In the genomic region with DNA sequence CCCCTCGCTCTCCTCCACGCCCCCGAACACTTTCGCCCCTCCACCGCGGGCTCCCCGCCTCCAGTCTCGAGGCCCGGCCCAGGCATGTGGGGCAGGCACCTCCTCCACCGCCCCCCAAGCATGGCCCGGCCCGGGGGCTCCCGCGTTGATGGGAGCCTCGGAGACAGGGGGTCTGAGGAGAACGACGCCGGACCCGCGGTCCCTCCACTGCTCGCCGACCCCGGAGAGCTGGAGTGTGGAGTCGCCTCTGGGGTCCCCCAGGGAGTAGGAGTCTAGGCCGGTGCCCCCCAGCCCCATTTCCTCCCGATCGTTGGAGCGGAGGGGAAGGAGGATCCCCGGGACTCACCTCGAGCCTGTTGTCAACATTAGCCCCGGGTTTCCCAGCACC, we compare ENCODE assay signal across 1 cellular context.
TF ChIP-seq lines count a peak whose summit lies in the region.

No MANE protein-coding gene starts in this region.

TF ChIP-seq in K562, 482 proteins besides CTCF, POLR2A, EP300 and RAD21 (continued from another document):
- TF ChIP-seq MYC (IDR thresholded peaks at IDR 0.05; ENCODE audit: low read depth, low read length), result no peak; the same call in 1 of the 2 replicates
- TF ChIP-seq MYC (CRISPR knock-in tag; IDR thresholded peaks at IDR 0.05; ENCODE audit: borderline replicate concordance, low read depth), result peak; percentile 54; the same call in 1 of the 2 replicates
- TF ChIP-seq STAG1 (CRISPR knock-in tag; IDR thresholded peaks at IDR 0.05; ENCODE audit: borderline replicate concordance), result no peak
- TF ChIP-seq NCOA6 (IDR thresholded peaks at IDR 0.05), result no peak
- no peak for TF ChIP-seq ZNF24 (IDR thresholded peaks at IDR 0.05)
- no peak for TF ChIP-seq PTBP1 (IDR thresholded peaks at IDR 0.05; ENCODE audit: low read depth, low read length)
- peak; percentile 56; the same call in 1 of the 2 replicates for TF ChIP-seq POLR2AphosphoS5 (IDR thresholded peaks at IDR 0.05; ENCODE audit: control insufficient read depth, insufficient read depth, low read depth, low read length)
- TF ChIP-seq DNMT1 (IDR thresholded peaks at IDR 0.05), result no peak
- TF ChIP-seq, protein P1, sequence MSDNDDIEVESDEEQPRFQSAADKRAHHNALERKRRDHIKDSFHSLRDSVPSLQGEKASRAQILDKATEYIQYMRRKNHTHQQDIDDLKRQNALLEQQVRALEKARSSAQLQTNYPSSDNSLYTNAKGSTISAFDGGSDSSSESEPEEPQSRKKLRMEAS (CRISPR knock-in tag; IDR thresholded peaks at IDR 0.05), result peak; percentile 55; the same call in 1 of the 2 replicates
- TF ChIP-seq, protein P2, sequence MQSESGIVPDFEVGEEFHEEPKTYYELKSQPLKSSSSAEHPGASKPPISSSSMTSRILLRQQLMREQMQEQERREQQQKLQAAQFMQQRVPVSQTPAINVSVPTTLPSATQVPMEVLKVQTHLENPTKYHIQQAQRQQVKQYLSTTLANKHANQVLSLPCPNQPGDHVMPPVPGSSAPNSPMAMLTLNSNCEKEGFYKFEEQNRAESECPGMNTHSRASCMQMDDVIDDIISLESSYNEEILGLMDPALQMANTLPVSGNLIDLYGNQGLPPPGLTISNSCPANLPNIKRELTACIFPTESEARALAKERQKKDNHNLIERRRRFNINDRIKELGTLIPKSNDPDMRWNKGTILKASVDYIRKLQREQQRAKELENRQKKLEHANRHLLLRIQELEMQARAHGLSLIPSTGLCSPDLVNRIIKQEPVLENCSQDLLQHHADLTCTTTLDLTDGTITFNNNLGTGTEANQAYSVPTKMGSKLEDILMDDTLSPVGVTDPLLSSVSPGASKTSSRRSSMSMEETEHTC (IDR thresholded peaks at IDR 0.05), result no peak
- TF ChIP-seq, protein P3, sequence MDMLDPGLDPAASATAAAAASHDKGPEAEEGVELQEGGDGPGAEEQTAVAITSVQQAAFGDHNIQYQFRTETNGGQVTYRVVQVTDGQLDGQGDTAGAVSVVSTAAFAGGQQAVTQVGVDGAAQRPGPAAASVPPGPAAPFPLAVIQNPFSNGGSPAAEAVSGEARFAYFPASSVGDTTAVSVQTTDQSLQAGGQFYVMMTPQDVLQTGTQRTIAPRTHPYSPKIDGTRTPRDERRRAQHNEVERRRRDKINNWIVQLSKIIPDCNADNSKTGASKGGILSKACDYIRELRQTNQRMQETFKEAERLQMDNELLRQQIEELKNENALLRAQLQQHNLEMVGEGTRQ (CRISPR knock-in tag; IDR thresholded peaks at IDR 0.05), result 0 out of 2 replicates have a peak, but pooled peaks have one; percentile 3
- TF ChIP-seq, protein P4, sequence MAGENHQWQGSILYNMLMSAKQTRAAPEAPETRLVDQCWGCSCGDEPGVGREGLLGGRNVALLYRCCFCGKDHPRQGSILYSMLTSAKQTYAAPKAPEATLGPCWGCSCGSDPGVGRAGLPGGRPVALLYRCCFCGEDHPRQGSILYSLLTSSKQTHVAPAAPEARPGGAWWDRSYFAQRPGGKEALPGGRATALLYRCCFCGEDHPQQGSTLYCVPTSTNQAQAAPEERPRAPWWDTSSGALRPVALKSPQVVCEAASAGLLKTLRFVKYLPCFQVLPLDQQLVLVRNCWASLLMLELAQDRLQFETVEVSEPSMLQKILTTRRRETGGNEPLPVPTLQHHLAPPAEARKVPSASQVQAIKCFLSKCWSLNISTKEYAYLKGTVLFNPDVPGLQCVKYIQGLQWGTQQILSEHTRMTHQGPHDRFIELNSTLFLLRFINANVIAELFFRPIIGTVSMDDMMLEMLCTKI (IDR thresholded peaks at IDR 0.05; ENCODE audit: partially characterized antibody), result no peak
- TF ChIP-seq, protein P5, sequence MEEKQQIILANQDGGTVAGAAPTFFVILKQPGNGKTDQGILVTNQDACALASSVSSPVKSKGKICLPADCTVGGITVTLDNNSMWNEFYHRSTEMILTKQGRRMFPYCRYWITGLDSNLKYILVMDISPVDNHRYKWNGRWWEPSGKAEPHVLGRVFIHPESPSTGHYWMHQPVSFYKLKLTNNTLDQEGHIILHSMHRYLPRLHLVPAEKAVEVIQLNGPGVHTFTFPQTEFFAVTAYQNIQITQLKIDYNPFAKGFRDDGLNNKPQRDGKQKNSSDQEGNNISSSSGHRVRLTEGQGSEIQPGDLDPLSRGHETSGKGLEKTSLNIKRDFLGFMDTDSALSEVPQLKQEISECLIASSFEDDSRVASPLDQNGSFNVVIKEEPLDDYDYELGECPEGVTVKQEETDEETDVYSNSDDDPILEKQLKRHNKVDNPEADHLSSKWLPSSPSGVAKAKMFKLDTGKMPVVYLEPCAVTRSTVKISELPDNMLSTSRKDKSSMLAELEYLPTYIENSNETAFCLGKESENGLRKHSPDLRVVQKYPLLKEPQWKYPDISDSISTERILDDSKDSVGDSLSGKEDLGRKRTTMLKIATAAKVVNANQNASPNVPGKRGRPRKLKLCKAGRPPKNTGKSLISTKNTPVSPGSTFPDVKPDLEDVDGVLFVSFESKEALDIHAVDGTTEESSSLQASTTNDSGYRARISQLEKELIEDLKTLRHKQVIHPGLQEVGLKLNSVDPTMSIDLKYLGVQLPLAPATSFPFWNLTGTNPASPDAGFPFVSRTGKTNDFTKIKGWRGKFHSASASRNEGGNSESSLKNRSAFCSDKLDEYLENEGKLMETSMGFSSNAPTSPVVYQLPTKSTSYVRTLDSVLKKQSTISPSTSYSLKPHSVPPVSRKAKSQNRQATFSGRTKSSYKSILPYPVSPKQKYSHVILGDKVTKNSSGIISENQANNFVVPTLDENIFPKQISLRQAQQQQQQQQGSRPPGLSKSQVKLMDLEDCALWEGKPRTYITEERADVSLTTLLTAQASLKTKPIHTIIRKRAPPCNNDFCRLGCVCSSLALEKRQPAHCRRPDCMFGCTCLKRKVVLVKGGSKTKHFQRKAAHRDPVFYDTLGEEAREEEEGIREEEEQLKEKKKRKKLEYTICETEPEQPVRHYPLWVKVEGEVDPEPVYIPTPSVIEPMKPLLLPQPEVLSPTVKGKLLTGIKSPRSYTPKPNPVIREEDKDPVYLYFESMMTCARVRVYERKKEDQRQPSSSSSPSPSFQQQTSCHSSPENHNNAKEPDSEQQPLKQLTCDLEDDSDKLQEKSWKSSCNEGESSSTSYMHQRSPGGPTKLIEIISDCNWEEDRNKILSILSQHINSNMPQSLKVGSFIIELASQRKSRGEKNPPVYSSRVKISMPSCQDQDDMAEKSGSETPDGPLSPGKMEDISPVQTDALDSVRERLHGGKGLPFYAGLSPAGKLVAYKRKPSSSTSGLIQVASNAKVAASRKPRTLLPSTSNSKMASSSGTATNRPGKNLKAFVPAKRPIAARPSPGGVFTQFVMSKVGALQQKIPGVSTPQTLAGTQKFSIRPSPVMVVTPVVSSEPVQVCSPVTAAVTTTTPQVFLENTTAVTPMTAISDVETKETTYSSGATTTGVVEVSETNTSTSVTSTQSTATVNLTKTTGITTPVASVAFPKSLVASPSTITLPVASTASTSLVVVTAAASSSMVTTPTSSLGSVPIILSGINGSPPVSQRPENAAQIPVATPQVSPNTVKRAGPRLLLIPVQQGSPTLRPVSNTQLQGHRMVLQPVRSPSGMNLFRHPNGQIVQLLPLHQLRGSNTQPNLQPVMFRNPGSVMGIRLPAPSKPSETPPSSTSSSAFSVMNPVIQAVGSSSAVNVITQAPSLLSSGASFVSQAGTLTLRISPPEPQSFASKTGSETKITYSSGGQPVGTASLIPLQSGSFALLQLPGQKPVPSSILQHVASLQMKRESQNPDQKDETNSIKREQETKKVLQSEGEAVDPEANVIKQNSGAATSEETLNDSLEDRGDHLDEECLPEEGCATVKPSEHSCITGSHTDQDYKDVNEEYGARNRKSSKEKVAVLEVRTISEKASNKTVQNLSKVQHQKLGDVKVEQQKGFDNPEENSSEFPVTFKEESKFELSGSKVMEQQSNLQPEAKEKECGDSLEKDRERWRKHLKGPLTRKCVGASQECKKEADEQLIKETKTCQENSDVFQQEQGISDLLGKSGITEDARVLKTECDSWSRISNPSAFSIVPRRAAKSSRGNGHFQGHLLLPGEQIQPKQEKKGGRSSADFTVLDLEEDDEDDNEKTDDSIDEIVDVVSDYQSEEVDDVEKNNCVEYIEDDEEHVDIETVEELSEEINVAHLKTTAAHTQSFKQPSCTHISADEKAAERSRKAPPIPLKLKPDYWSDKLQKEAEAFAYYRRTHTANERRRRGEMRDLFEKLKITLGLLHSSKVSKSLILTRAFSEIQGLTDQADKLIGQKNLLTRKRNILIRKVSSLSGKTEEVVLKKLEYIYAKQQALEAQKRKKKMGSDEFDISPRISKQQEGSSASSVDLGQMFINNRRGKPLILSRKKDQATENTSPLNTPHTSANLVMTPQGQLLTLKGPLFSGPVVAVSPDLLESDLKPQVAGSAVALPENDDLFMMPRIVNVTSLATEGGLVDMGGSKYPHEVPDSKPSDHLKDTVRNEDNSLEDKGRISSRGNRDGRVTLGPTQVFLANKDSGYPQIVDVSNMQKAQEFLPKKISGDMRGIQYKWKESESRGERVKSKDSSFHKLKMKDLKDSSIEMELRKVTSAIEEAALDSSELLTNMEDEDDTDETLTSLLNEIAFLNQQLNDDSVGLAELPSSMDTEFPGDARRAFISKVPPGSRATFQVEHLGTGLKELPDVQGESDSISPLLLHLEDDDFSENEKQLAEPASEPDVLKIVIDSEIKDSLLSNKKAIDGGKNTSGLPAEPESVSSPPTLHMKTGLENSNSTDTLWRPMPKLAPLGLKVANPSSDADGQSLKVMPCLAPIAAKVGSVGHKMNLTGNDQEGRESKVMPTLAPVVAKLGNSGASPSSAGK (IDR thresholded peaks at IDR 0.05), result no peak; the same call in 1 of the 2 replicates
- TF ChIP-seq NR3C1 (CRISPR knock-in tag; IDR thresholded peaks at IDR 0.05), result no peak
- no peak for TF ChIP-seq CAMTA2 (CRISPR knock-in tag; conservative IDR thresholded peaks at IDR 0.05)
- TF ChIP-seq, protein P6, sequence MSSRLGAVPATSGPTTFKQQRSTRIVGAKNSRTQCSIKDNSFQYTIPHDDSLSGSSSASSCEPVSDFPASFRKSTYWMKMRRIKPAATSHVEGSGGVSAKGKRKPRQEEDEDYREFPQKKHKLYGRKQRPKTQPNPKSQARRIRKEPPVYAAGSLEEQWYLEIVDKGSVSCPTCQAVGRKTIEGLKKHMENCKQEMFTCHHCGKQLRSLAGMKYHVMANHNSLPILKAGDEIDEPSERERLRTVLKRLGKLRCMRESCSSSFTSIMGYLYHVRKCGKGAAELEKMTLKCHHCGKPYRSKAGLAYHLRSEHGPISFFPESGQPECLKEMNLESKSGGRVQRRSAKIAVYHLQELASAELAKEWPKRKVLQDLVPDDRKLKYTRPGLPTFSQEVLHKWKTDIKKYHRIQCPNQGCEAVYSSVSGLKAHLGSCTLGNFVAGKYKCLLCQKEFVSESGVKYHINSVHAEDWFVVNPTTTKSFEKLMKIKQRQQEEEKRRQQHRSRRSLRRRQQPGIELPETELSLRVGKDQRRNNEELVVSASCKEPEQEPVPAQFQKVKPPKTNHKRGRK (tag; IDR thresholded peaks at IDR 0.05), result no peak
- peak; percentile 54 for TF ChIP-seq ZFX (CRISPR knock-in tag; IDR thresholded peaks at IDR 0.05)
- no peak for TF ChIP-seq ZNF174 (CRISPR knock-in tag; IDR thresholded peaks at IDR 0.05)
- no peak for TF ChIP-seq ELF2 (CRISPR knock-in tag; IDR thresholded peaks at IDR 0.05)
- no peak for TF ChIP-seq ZNF124 (CRISPR knock-in tag; IDR thresholded peaks at IDR 0.05)
- peak in 1 of 2 experiments; percentile 53; a peak in 1 of 4 replicates for TF ChIP-seq TEAD1 (CRISPR knock-in tag; IDR thresholded peaks at IDR 0.05)
- TF ChIP-seq SUPT5H (IDR thresholded peaks at IDR 0.05), result peak; percentile 72
